In the genomic region with DNA sequence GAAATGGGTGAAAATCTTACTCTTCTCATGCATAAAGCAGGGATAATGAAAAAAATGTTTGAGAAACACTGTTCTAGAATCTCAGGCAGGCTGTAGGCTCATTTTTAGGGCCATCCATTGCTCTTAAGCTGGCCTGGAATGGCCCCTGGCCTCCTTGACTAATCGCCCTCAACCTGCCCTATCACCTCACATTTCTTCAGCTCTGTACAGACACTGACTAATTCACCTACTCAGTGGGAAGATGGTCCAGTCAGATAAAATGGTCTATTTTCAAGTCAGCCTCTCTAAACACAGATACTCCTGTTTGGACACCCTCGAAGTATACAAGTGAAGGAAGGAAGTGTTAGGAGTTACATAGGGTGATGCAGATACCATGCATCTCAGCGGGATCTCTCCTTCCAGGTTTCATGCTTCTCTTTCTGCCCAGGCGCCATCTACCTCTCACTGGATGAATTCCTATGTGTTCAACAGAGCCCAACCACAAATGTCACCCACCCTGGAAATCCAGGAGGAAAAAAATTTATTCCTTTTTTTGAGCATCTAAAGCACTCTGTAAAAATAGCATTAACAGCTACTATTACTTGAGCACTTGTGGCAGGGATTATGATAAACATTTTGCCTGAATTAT, we compare ENCODE assay signal across 24 cellular contexts. TPM values are rescaled to one million over a fixed set of nuclear protein-coding genes. Genes with fewer than 3 reads are reported as not detected.
DNase-seq lines count a peak whose midpoint lies in the region; ATAC-seq and TF ChIP-seq lines count a peak whose summit lies in the region.
"Had no signal": no experiment of that assay in that cellular context is flagged by ENCODE, and none has a peak within 500 bp of the region (broad histone marks: within the 10 kb centered on the region; RNA-seq: fewer than 3 reads in every experiment).

No MANE protein-coding gene starts in this region.

- H3K4me1 Mint-ChIP-seq in activated T-cell treated with anti-CD3 and anti-CD28 coated beads, Interleukin-2, amount 50 U/mL, for 72 hours (ENCODE audit: low read depth): peaks cover 6% of the 10 kb centered on the region
- peaks cover 4% of the 10 kb centered on the region for H3K4me1 Mint-ChIP-seq in activated T-cell treated with anti-CD3 and anti-CD28 coated beads, Interleukin-2, amount 50 U/mL, for 24 hours (ENCODE audit: low read depth)
- no peaks in the 10 kb centered on the region for H3K4me1 Mint-ChIP-seq in activated T-helper 17 cell treated with anti-CD3 and anti-CD28 coated beads, Interleukin-2, amount 50 U/mL, for 72 hours
- no peaks in the 10 kb centered on the region for H3K4me1 Mint-ChIP-seq in stimulated activated effector memory CD8-positive, alpha-beta T cell treated with anti-CD3 and anti-CD28 coated beads, Interleukin-12 subunit alpha, Interleukin-12 subunit beta, amount 100 ng/mL, for 72 hours
- H3K4me1 Mint-ChIP-seq: activated naive CD4-positive, alpha-beta T cell treated with anti-CD3 and anti-CD28 coated beads, Interleukin-2, amount 50 U/mL, for 24 hours; mesothelial cell of epicardium; naive thymus-derived CD4-positive, alpha-beta T cell had no signal

- H3K27ac Mint-ChIP-seq in activated T-cell treated with anti-CD3 and anti-CD28 coated beads, Interleukin-2, amount 50 U/mL, for 72 hours: no peak overlapping the region
- H3K27ac Mint-ChIP-seq in activated T-cell treated with anti-CD3 and anti-CD28 coated beads, Interleukin-2, amount 50 U/mL, for 24 hours: no peak overlapping the region
- no peak overlapping the region for H3K27ac Mint-ChIP-seq in activated T-helper 17 cell treated with anti-CD3 and anti-CD28 coated beads, Interleukin-2, amount 50 U/mL, for 72 hours
- H3K27ac Mint-ChIP-seq in stimulated activated effector memory CD8-positive, alpha-beta T cell treated with anti-CD3 and anti-CD28 coated beads, Interleukin-12 subunit alpha, Interleukin-12 subunit beta, amount 100 ng/mL, for 72 hours: no peak overlapping the region
- H3K27ac Mint-ChIP-seq: activated CD4-positive, alpha-beta T cell treated with anti-CD3 and anti-CD28 coated beads, Interleukin-2, amount 10 ng/mL, durations not matched to agents 7 days and 5 days; activated naive CD4-positive, alpha-beta T cell treated with anti-CD3 and anti-CD28 coated beads, Interleukin-2, amount 50 U/mL, for 24 hours; B cell; mesothelial cell of epicardium had no signal

- DNase-seq in activated T-cell treated with anti-CD3 and anti-CD28 coated beads, Interleukin-2, amount 50 U/mL, for 72 hours: no peak
- no peak for DNase-seq in activated T-cell treated with anti-CD3 and anti-CD28 coated beads, Interleukin-2, amount 50 U/mL, for 24 hours
- DNase-seq in M059J (ENCODE audit: low read depth): peak; percentile 37
- no peak for DNase-seq in stimulated activated effector memory CD8-positive, alpha-beta T cell treated with anti-CD3 and anti-CD28 coated beads, Interleukin-12 subunit alpha, Interleukin-12 subunit beta, amount 100 ng/mL, for 72 hours (ENCODE audit: low spot score in 2 of 2)
- no peak for DNase-seq in NCI-H226
- DNase-seq in midbrain (lab: John Stamatoyannopoulos, UW): no peak
- DNase-seq in GM20000 (ENCODE audit: low spot score): no peak
- DNase-seq: activated CD4-positive, alpha-beta T cell treated with anti-CD3 and anti-CD28 coated beads, Interleukin-2, amount 10 ng/mL, durations not matched to agents 7 days and 5 days; anterior cingulate cortex; effector CD4-positive, alpha-beta T cell; GDM1; islet precursor cell; Kasumi-1; left ventricle myocardium superior; naive thymus-derived CD4-positive, alpha-beta T cell; NCI-H1092; NCI-H187 treated with DMSO at 0.1 percent for 48 hours; NCI-H2227 treated with DMSO at 0.1 percent for 48 hours; stimulated activated naive CD8-positive, alpha-beta T cell treated with anti-CD3 and anti-CD28 coated beads, Interleukin-15, Interleukin-2, amounts not matched to agents 100 U/mL and 50 U/mL, for 24 hours had no signal

- TF ChIP-seq CTCF in GM20000 (IDR thresholded peaks at IDR 0.05; ENCODE audit: extremely low read depth, missing control alignments): no peak

- peak; percentile 31 to 60 for ATAC-seq in activated T-cell treated with anti-CD3 and anti-CD28 coated beads, Interleukin-2, amount 50 U/mL, for 72 hours (replicated peaks in 1 of 2)
- ATAC-seq in activated T-helper 17 cell treated with anti-CD3 and anti-CD28 coated beads, Interleukin-2, amount 50 U/mL, for 72 hours (replicated peaks): peak; percentile 35
- ATAC-seq in stimulated activated effector memory CD8-positive, alpha-beta T cell treated with anti-CD3 and anti-CD28 coated beads, Interleukin-12 subunit alpha, Interleukin-12 subunit beta, amount 100 ng/mL, for 72 hours: peak; percentile 51
- ATAC-seq: left ventricle myocardium superior; Right ventricle myocardium inferior; stimulated activated naive CD8-positive, alpha-beta T cell treated with anti-CD3 and anti-CD28 coated beads, Interleukin-15, Interleukin-2, amounts not matched to agents 100 U/mL and 50 U/mL, for 24 hours had no signal

- no peak overlapping the region for H3K4me3 Mint-ChIP-seq in activated T-cell treated with anti-CD3 and anti-CD28 coated beads, Interleukin-2, amount 50 U/mL, for 72 hours
- no peak overlapping the region for H3K4me3 Mint-ChIP-seq in activated T-cell treated with anti-CD3 and anti-CD28 coated beads, Interleukin-2, amount 50 U/mL, for 24 hours
- no peak overlapping the region for H3K4me3 Mint-ChIP-seq in activated T-helper 17 cell treated with anti-CD3 and anti-CD28 coated beads, Interleukin-2, amount 50 U/mL, for 72 hours
- no peak overlapping the region for H3K4me3 Mint-ChIP-seq in stimulated activated effector memory CD8-positive, alpha-beta T cell treated with anti-CD3 and anti-CD28 coated beads, Interleukin-12 subunit alpha, Interleukin-12 subunit beta, amount 100 ng/mL, for 72 hours
- H3K4me3 Mint-ChIP-seq: activated CD4-positive, alpha-beta T cell treated with anti-CD3 and anti-CD28 coated beads, Interleukin-2, amount 10 ng/mL, durations not matched to agents 7 days and 5 days; activated naive CD4-positive, alpha-beta T cell treated with anti-CD3 and anti-CD28 coated beads, Interleukin-2, amount 50 U/mL, for 24 hours; B cell; mesothelial cell of epicardium; naive thymus-derived CD4-positive, alpha-beta T cell had no signal

- H3K36me3 Mint-ChIP-seq in activated T-cell treated with anti-CD3 and anti-CD28 coated beads, Interleukin-2, amount 50 U/mL, for 72 hours (ENCODE audit: insufficient read depth in 2 of 2): no peaks in the 10 kb centered on the region
- no peaks in the 10 kb centered on the region for H3K36me3 Mint-ChIP-seq in activated T-cell treated with anti-CD3 and anti-CD28 coated beads, Interleukin-2, amount 50 U/mL, for 24 hours (ENCODE audit: low read depth)
- H3K36me3 Mint-ChIP-seq in activated T-helper 17 cell treated with anti-CD3 and anti-CD28 coated beads, Interleukin-2, amount 50 U/mL, for 72 hours (ENCODE audit: low read depth): no peaks in the 10 kb centered on the region
- H3K36me3 Mint-ChIP-seq in stimulated activated effector memory CD8-positive, alpha-beta T cell treated with anti-CD3 and anti-CD28 coated beads, Interleukin-12 subunit alpha, Interleukin-12 subunit beta, amount 100 ng/mL, for 72 hours: no peaks in the 10 kb centered on the region
- H3K36me3 Mint-ChIP-seq: activated naive CD4-positive, alpha-beta T cell treated with anti-CD3 and anti-CD28 coated beads, Interleukin-2, amount 50 U/mL, for 24 hours; mesothelial cell of epicardium; naive thymus-derived CD4-positive, alpha-beta T cell had no signal

- peaks cover 9% of the 10 kb centered on the region for H3K27me3 Mint-ChIP-seq in activated T-cell treated with anti-CD3 and anti-CD28 coated beads, Interleukin-2, amount 50 U/mL, for 72 hours (ENCODE audit: low read depth)
- H3K27me3 Mint-ChIP-seq in activated T-cell treated with anti-CD3 and anti-CD28 coated beads, Interleukin-2, amount 50 U/mL, for 24 hours: peaks cover 3% of the 10 kb centered on the region
- no peaks in the 10 kb centered on the region for H3K27me3 Mint-ChIP-seq in activated T-helper 17 cell treated with anti-CD3 and anti-CD28 coated beads, Interleukin-2, amount 50 U/mL, for 72 hours
- H3K27me3 Mint-ChIP-seq: activated CD4-positive, alpha-beta T cell treated with anti-CD3 and anti-CD28 coated beads, Interleukin-2, amount 10 ng/mL, durations not matched to agents 7 days and 5 days; activated naive CD4-positive, alpha-beta T cell treated with anti-CD3 and anti-CD28 coated beads, Interleukin-2, amount 50 U/mL, for 24 hours; B cell had no signal

- H3K9me3 Mint-ChIP-seq in activated T-cell treated with anti-CD3 and anti-CD28 coated beads, Interleukin-2, amount 50 U/mL, for 72 hours: no peaks in the 10 kb centered on the region
- no peaks in the 10 kb centered on the region for H3K9me3 Mint-ChIP-seq in activated T-cell treated with anti-CD3 and anti-CD28 coated beads, Interleukin-2, amount 50 U/mL, for 24 hours
- no peaks in the 10 kb centered on the region for H3K9me3 Mint-ChIP-seq in activated T-helper 17 cell treated with anti-CD3 and anti-CD28 coated beads, Interleukin-2, amount 50 U/mL, for 72 hours
- no peaks in the 10 kb centered on the region for H3K9me3 Mint-ChIP-seq in stimulated activated effector memory CD8-positive, alpha-beta T cell treated with anti-CD3 and anti-CD28 coated beads, Interleukin-12 subunit alpha, Interleukin-12 subunit beta, amount 100 ng/mL, for 72 hours
- H3K9me3 Mint-ChIP-seq: activated CD4-positive, alpha-beta T cell treated with anti-CD3 and anti-CD28 coated beads, Interleukin-2, amount 10 ng/mL, durations not matched to agents 7 days and 5 days; activated naive CD4-positive, alpha-beta T cell treated with anti-CD3 and anti-CD28 coated beads, Interleukin-2, amount 50 U/mL, for 24 hours; mesothelial cell of epicardium; naive thymus-derived CD4-positive, alpha-beta T cell had no signal

RNA-seq across cellular contexts. Expression of a gene that starts 12.1 kb away (rescaled TPM):
- 1 to 10 TPM in 1 of 2 donors, under 1 TPM in 1; 0.74 to 1.1 TPM for total RNA-seq in activated T-cell treated with anti-CD3 and anti-CD28 coated beads, Interleukin-2, amount 50 U/mL, for 72 hours
- total RNA-seq in M059J (2014; rRNA removed; shearing (Covaris generic)): 5.3 and 7.7 TPM in 2 replicates
- 1 to 10 TPM; 1.0 to 2.0 TPM for total RNA-seq in activated T-helper 17 cell treated with anti-CD3 and anti-CD28 coated beads, Interleukin-2, amount 50 U/mL, for 72 hours
